17 cellular contexts compared by ENCODE assay signal in genomic region chr11:64643927-64644326, GRCh38. TPM values are rescaled to one million over a fixed set of nuclear protein-coding genes. Genes with fewer than 3 reads are reported as not detected.
A peak's percentile ranks its signal among the peaks of the same experiment; 100 is the strongest.
DNase-seq lines count a peak whose midpoint lies in the region; ATAC-seq and TF ChIP-seq lines count a peak whose summit lies in the region.
"Had no signal": no experiment of that assay in that cellular context is flagged by ENCODE, and none has a peak within 500 bp of the region (broad histone marks: within the 10 kb centered on the region; RNA-seq: fewer than 3 reads in every experiment).

No MANE protein-coding gene starts in this region.

- H3K4me1 Mint-ChIP-seq in activated naive CD4-positive, alpha-beta T cell treated with anti-CD3 and anti-CD28 coated beads, Interleukin-2, amount 50 U/mL, for 24 hours: no peaks in the 10 kb centered on the region
- H3K4me1 Mint-ChIP-seq in activated T-helper 17 cell treated with anti-CD3 and anti-CD28 coated beads, Interleukin-2, amount 50 U/mL, for 72 hours: no peaks in the 10 kb centered on the region

- H3K27ac ChIP-seq in PC-3 (ENCODE audit: low read length) (no peak overlapping the region), iPS-18a (ENCODE audit: low read length) (no peak overlapping the region), testis (no peak overlapping the region)

- H3K4me3 ChIP-seq in PC-3 (ENCODE audit: low read length) (no peak overlapping the region), iPS-18a (ENCODE audit: low read length) (peak overlapping the region; percentile 51), testis (peak overlapping the region; percentile 59 to 61)

- H4K20me1 ChIP-seq in PC-3 (ENCODE audit: low read length): 0 out of 2 replicates have a peak, but pooled peaks cover 3% of the 10 kb centered on the region

- peak; percentile 36 for ATAC-seq in PC-3
- no peak for ATAC-seq in activated T-helper 17 cell treated with anti-CD3 and anti-CD28 coated beads, Interleukin-2, amount 50 U/mL, for 72 hours (replicated peaks)
- ATAC-seq in GM19463 (IDR thresholded peaks at IDR 0.05; ENCODE audit: unreplicated experiment): no peak
- ATAC-seq: activated CD4-positive, CD25-positive, alpha-beta regulatory T cell treated with anti-CD3 and anti-CD28 coated beads, Interleukin-2, amount 50 U/mL, for 24 hours had no signal

- H3K27me3 Mint-ChIP-seq in activated naive CD4-positive, alpha-beta T cell treated with anti-CD3 and anti-CD28 coated beads, Interleukin-2, amount 50 U/mL, for 24 hours: peaks cover 22% of the 10 kb centered on the region
- H3K27me3 Mint-ChIP-seq in activated T-helper 17 cell treated with anti-CD3 and anti-CD28 coated beads, Interleukin-2, amount 50 U/mL, for 72 hours: peaks cover 35% of the 10 kb centered on the region

- H3F3A ChIP-seq in PC-3 (ENCODE audit: low read length, unreplicated experiment): no peaks in the 10 kb centered on the region

- H3K4me2 ChIP-seq in PC-3 (ENCODE audit: low read length): no peak overlapping the region

- peak overlapping the region; percentile 43 for H3K4me3 Mint-ChIP-seq in activated naive CD4-positive, alpha-beta T cell treated with anti-CD3 and anti-CD28 coated beads, Interleukin-2, amount 50 U/mL, for 24 hours
- no peak overlapping the region for H3K4me3 Mint-ChIP-seq in activated T-helper 17 cell treated with anti-CD3 and anti-CD28 coated beads, Interleukin-2, amount 50 U/mL, for 72 hours

- H3K27me3 ChIP-seq in PC-3 (ENCODE audit: low read length): peaks cover 54% of the 10 kb centered on the region
- H3K27me3 ChIP-seq in iPS-18a (ENCODE audit: control insufficient read depth, insufficient read depth, low read length): peaks cover 59% of the 10 kb centered on the region
- H3K27me3 ChIP-seq in testis: no peaks in the 10 kb centered on the region

- POLR2A ChIA-PET in PC-3 (lab: Charles Lee; ENCODE audit: unreplicated experiment): no interaction called here

- CTCF ChIA-PET in PC-3 (lab: Charles Lee): no interaction called here

- no peaks in the 10 kb centered on the region for H3K79me2 ChIP-seq in PC-3 (ENCODE audit: low read length)

- TF ChIP-seq POLR2A in testis (IDR thresholded peaks at IDR 0.05): no peak

- TF ChIP-seq CTCF in PC-3 (conservative IDR thresholded peaks at IDR 0.05; ENCODE audit: low read depth, low read length) (no peak), testis (IDR thresholded peaks at IDR 0.05) (no peak)

- H3K4me1 ChIP-seq in PC-3 (ENCODE audit: insufficient read depth, low read length) (no peaks in the 10 kb centered on the region), iPS-18a (ENCODE audit: control insufficient read depth, low read depth, low read length) (peaks cover 14% of the 10 kb centered on the region), testis (peaks cover 10% of the 10 kb centered on the region)
- H3K4me1 ChIP-seq: BE2C had no signal

- H3K9me3 Mint-ChIP-seq in activated naive CD4-positive, alpha-beta T cell treated with anti-CD3 and anti-CD28 coated beads, Interleukin-2, amount 50 U/mL, for 24 hours: no peaks in the 10 kb centered on the region
- no peaks in the 10 kb centered on the region for H3K9me3 Mint-ChIP-seq in activated T-helper 17 cell treated with anti-CD3 and anti-CD28 coated beads, Interleukin-2, amount 50 U/mL, for 72 hours
- H3K9me3 Mint-ChIP-seq: IgD-negative memory B cell had no signal

- 8 to 10% methylated on average over 8 to 13 of the region's 13 CpGs for WGBS in testis, 2 donors

- DNase-seq in activated naive CD4-positive, alpha-beta T cell treated with Interleukin-2 at 50 U/mL for 16 hours: no peak
- no peak for DNase-seq in PC-3
- DNase-seq in testis: no peak
- DNase-seq in HK-2 (ENCODE audit: unreplicated experiment): no peak
- DNase-seq: NCI-H446 treated with DMSO at 0.1 percent for 48 hours, SIG-M5, transverse colon had no signal

- H3K9me3 ChIP-seq in PC-3 (ENCODE audit: low read length) (no peaks in the 10 kb centered on the region), iPS-18a (ENCODE audit: control insufficient read depth, low read depth, low read length) (no peaks in the 10 kb centered on the region), testis (no peaks in the 10 kb centered on the region)
- H3K9me3 ChIP-seq: BE2C, transverse colon had no signal

- no TSS peak for BruUV-seq in PC-3 (replicated peaks; lab: Mats Ljungman, UMichigan)

- H3K27ac Mint-ChIP-seq in activated naive CD4-positive, alpha-beta T cell treated with anti-CD3 and anti-CD28 coated beads, Interleukin-2, amount 50 U/mL, for 24 hours: no peak overlapping the region
- H3K27ac Mint-ChIP-seq in activated T-helper 17 cell treated with anti-CD3 and anti-CD28 coated beads, Interleukin-2, amount 50 U/mL, for 72 hours: no peak overlapping the region

- no peak overlapping the region for H2AFZ ChIP-seq in PC-3 (ENCODE audit: low read length)

- intact Hi-C loops in PC-3 (cut with micrococcal nuclease) (no loop called here), testis (cut with DNase I; ENCODE audit: low total_unique reads) (no loop called here)

- H3K36me3 ChIP-seq in PC-3 (ENCODE audit: low read depth, low read length) (no peaks in the 10 kb centered on the region), iPS-18a (ENCODE audit: control insufficient read depth, low read depth, low read length) (no peaks in the 10 kb centered on the region), testis (ENCODE audit: low read depth, missing control alignments) (no peaks in the 10 kb centered on the region)
- H3K36me3 ChIP-seq: BE2C, transverse colon had no signal

- H3K36me3 Mint-ChIP-seq in activated naive CD4-positive, alpha-beta T cell treated with anti-CD3 and anti-CD28 coated beads, Interleukin-2, amount 50 U/mL, for 24 hours: no peaks in the 10 kb centered on the region
- H3K36me3 Mint-ChIP-seq in activated T-helper 17 cell treated with anti-CD3 and anti-CD28 coated beads, Interleukin-2, amount 50 U/mL, for 72 hours (ENCODE audit: low read depth): no peaks in the 10 kb centered on the region

- H3K9me2 ChIP-seq in PC-3 (replicated peaks; ENCODE audit: low read length): no peaks in the 10 kb centered on the region

- H3K9ac ChIP-seq in PC-3 (ENCODE audit: low read length): no peak overlapping the region
- no peak overlapping the region for H3K9ac ChIP-seq in iPS-18a (ENCODE audit: low read length)

RNA-seq across cellular contexts. Expression of gene SLC22A12, which starts 52.9 kb away (rescaled TPM):
- total RNA-seq in PC-3 (2014; rRNA removed): not detected in 2 replicates
- not detected for total RNA-seq in testis
- not detected for polyA plus RNA-seq in testis (ENCODE audit: insufficient read depth, low read depth, low replicate concordance)
- not detected for total RNA-seq in activated T-helper 17 cell treated with anti-CD3 and anti-CD28 coated beads, Interleukin-2, amount 50 U/mL, for 72 hours
- total RNA-seq: cerebellum, fibroblast of villous mesenchyme, lower leg skin, transverse colon had no signal
- polyA plus RNA-seq: IgD-negative memory B cell had no signal
